In genomic region chr22:17795143-17795542, GRCh38 we compare ENCODE assay signal across 1 cellular context.
TF ChIP-seq lines count a peak whose summit lies in the region.

No MANE protein-coding gene starts in this region.

TF ChIP-seq in GM12878, 131 proteins besides CTCF, POLR2A, EP300 and RAD21 (continued from another document):
- TF ChIP-seq E2F8 (IDR thresholded peaks at IDR 0.05; ENCODE audit: low read depth, partially characterized antibody) (no peak), SRF (IDR thresholded peaks at IDR 0.05; ENCODE audit: low read depth in 2 of 2, low read length in 2 of 2) (no peak), YY1 (IDR thresholded peaks at IDR 0.05; ENCODE audit: low read depth, low read length) (no peak), IKZF2 (IDR thresholded peaks at IDR 0.05) (no peak), REST (IDR thresholded peaks at IDR 0.05; ENCODE audit: low read depth, low read length) (no peak), RUNX3 (IDR thresholded peaks at IDR 0.05; ENCODE audit: low read length) (0 out of 2 replicates have a peak, but pooled peaks have one; percentile 1), BCL11A (IDR thresholded peaks at IDR 0.05; ENCODE audit: low read depth, low read length) (no peak), TCF12 (IDR thresholded peaks at IDR 0.05; ENCODE audit: low read depth, low read length) (0 out of 2 replicates have a peak, but pooled peaks have one; percentile 10), SREBF1 (IDR thresholded peaks at IDR 0.05; ENCODE audit: low read length) (no peak), STAT3 (IDR thresholded peaks at IDR 0.05; ENCODE audit: low read depth, low read length) (no peak), MEF2B (IDR thresholded peaks at IDR 0.05; ENCODE audit: partially characterized antibody, poor library complexity, severe bottlenecking) (no peak), CBX3 (IDR thresholded peaks at IDR 0.05; ENCODE audit: borderline replicate concordance, low read depth) (no peak), NRF1 (conservative IDR thresholded peaks at IDR 0.05; ENCODE audit: low read depth, low read length) (no peak), FOXK2 (IDR thresholded peaks at IDR 0.05) (no peak), MEF2A (IDR thresholded peaks at IDR 0.05; ENCODE audit: insufficient read depth, low read depth, low read length) (no peak), KAT2A (conservative IDR thresholded peaks at IDR 0.05; ENCODE audit: control insufficient read depth, low read depth, low read length) (no peak), USF1 (IDR thresholded peaks at IDR 0.05; ENCODE audit: borderline replicate concordance, extremely low read length, insufficient read depth, low read depth, low read length) (no peak), POU2F2 (IDR thresholded peaks at IDR 0.05; ENCODE audit: borderline replicate concordance, low read depth, low read length) (no peak; the same call in 2 of the 3 replicates), CBX5 (IDR thresholded peaks at IDR 0.05; ENCODE audit: low read depth) (no peak), FOXM1 (IDR thresholded peaks at IDR 0.05; ENCODE audit: low read depth, low read length) (no peak)
- TF ChIP-seq, protein P1, sequence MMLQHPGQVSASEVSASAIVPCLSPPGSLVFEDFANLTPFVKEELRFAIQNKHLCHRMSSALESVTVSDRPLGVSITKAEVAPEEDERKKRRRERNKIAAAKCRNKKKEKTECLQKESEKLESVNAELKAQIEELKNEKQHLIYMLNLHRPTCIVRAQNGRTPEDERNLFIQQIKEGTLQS (IDR thresholded peaks at IDR 0.05; ENCODE audit: borderline replicate concordance, extremely low read depth, low read depth, low read length) = no peak
